Comparison of ENCODE assay signal across 17 cellular contexts in genomic region chr3:180744226-180744625, GRCh38.
DNase-seq lines count a peak whose midpoint lies in the region; ATAC-seq and TF ChIP-seq lines count a peak whose summit lies in the region.
"Had no signal": no experiment of that assay in that cellular context is flagged by ENCODE, and none has a peak within 500 bp of the region (broad histone marks: within the 10 kb centered on the region; RNA-seq: fewer than 3 reads in every experiment).

No MANE protein-coding gene starts in this region.

- H3K27me3 Mint-ChIP-seq in WTC11 (ENCODE audit: low read depth) (no peaks in the 10 kb centered on the region), mesothelial cell of epicardium (ENCODE audit: low read depth) (peaks cover 13% of the 10 kb centered on the region), glutamatergic neuron (ENCODE audit: unreplicated experiment) (no peaks in the 10 kb centered on the region)

- H3K9me3 Mint-ChIP-seq in WTC11 (no peaks in the 10 kb centered on the region), mesothelial cell of epicardium (no peaks in the 10 kb centered on the region), glutamatergic neuron (ENCODE audit: unreplicated experiment) (no peaks in the 10 kb centered on the region)
- H3K9me3 Mint-ChIP-seq: naive B cell had no signal

- POLR2A ChIA-PET in WTC11 (lab: Charles Lee), result no interaction called here

- no peaks in the 10 kb centered on the region for H3K79me1 ChIP-seq in neuronal stem cell (ENCODE audit: low read depth, low read length)

- H3K4me3 ChIP-seq in neuronal stem cell (ENCODE audit: low read length in 2 of 2), result no peak overlapping the region
- H3K4me3 ChIP-seq: left lung, right atrium auricular region, SJSA1, transverse colon had no signal

- peak overlapping the region; percentile 72 for H2AFZ ChIP-seq in neuronal stem cell (ENCODE audit: low read length)

- TF ChIP-seq CTCF in WTC11 (IDR thresholded peaks at IDR 0.05) (no peak), mesothelial cell of epicardium (IDR thresholded peaks at IDR 0.05; ENCODE audit: unreplicated experiment) (no peak), glutamatergic neuron (IDR thresholded peaks at IDR 0.05; ENCODE audit: partially characterized antibody, unreplicated experiment) (no peak)

- no peak overlapping the region for H3K14ac ChIP-seq in neuronal stem cell (ENCODE audit: low read length)

- CTCF ChIA-PET in WTC11 (lab: Charles Lee), result interaction anchor here (1.1 kb wide), 1 partner anchor 359 kb away, joined by 3 read pairs; no protein-coding TSS in a partner anchor

- no peak overlapping the region for H4K8ac ChIP-seq in neuronal stem cell (ENCODE audit: low read depth, low read length)

- peaks cover 0 to 54% (median 0%) of the 10 kb centered on the region in 3 experiments for H3K27me3 ChIP-seq in neuronal stem cell (ENCODE audit: control insufficient read depth in 3 of 3, insufficient read depth in 3 of 3, low read depth in 1 of 3, low read length in 3 of 3)
- H3K27me3 ChIP-seq: left lung, right atrium auricular region, SJSA1, transverse colon had no signal

- H3K4me1 Mint-ChIP-seq in WTC11, result peaks cover 30% of the 10 kb centered on the region
- H3K4me1 Mint-ChIP-seq in mesothelial cell of epicardium, result no peaks in the 10 kb centered on the region
- no peaks in the 10 kb centered on the region for H3K4me1 Mint-ChIP-seq in glutamatergic neuron (ENCODE audit: low read depth, unreplicated experiment)
- H3K4me1 Mint-ChIP-seq: CD14-positive monocyte, naive B cell had no signal

- H3K27ac ChIP-seq in neuronal stem cell (replicated peaks; ENCODE audit: low read length), result peak overlapping the region; percentile 35
- H3K27ac ChIP-seq: left lung, right atrium auricular region, SJSA1, transverse colon had no signal

- no peak overlapping the region for H2BK120ac ChIP-seq in neuronal stem cell (ENCODE audit: low read depth, low read length)

- H2BK5ac ChIP-seq in neuronal stem cell (ENCODE audit: low read length), result no peak overlapping the region

- H3K27ac Mint-ChIP-seq in WTC11, result peak overlapping the region; percentile 73
- no peak overlapping the region for H3K27ac Mint-ChIP-seq in mesothelial cell of epicardium
- no peak overlapping the region for H3K27ac Mint-ChIP-seq in glutamatergic neuron (ENCODE audit: unreplicated experiment)
- H3K27ac Mint-ChIP-seq: CD14-positive monocyte, naive B cell had no signal

- H3K4me1 ChIP-seq in neuronal stem cell (ENCODE audit: control insufficient read depth in 2 of 2, insufficient read depth in 1 of 2, low read depth in 1 of 2, low read length in 2 of 2), result peaks cover 2 to 12% of the 10 kb centered on the region in 2 donors
- H3K4me1 ChIP-seq: left lung, right atrium auricular region, SJSA1, transverse colon had no signal

- no peak overlapping the region for H3K4ac ChIP-seq in neuronal stem cell (ENCODE audit: low read length)

- no peak overlapping the region for H2BK15ac ChIP-seq in neuronal stem cell (ENCODE audit: low read length)

- no peaks in the 10 kb centered on the region for H3K36me3 Mint-ChIP-seq in WTC11
- no peaks in the 10 kb centered on the region for H3K36me3 Mint-ChIP-seq in mesothelial cell of epicardium
- H3K36me3 Mint-ChIP-seq in glutamatergic neuron (ENCODE audit: unreplicated experiment), result no peaks in the 10 kb centered on the region
- H3K36me3 Mint-ChIP-seq: CD14-positive monocyte, naive B cell had no signal

- H2AK5ac ChIP-seq in neuronal stem cell (ENCODE audit: low read depth, low read length), result no peak overlapping the region

- DNase-seq in NCI-H1092 treated with DMSO at 0.1 percent for 48 hours (lab: John Stamatoyannopoulos, UW) (peak; percentile 99), NCI-H2107 (lab: John Stamatoyannopoulos, UW) (peak; percentile 96), WTC11 (ENCODE audit: low spot score) (no peak), neuronal stem cell (ENCODE audit: low spot score) (peak; percentile 47), mesothelial cell of epicardium (ENCODE audit: low spot score in 2 of 2, unreplicated experiment in 2 of 2) (no peak), glutamatergic neuron (no peak)
- DNase-seq: activated CD4-positive, alpha-beta T cell treated with anti-CD3 and anti-CD28 coated beads, Interleukin-2, amount 50 U/mL, for 4 hours; cortex of kidney; GDM1; left lung; naive B cell; transverse colon had no signal

- H3K23ac ChIP-seq in neuronal stem cell (ENCODE audit: low read depth, low read length, poor library complexity), result no peak overlapping the region

- H3K4me3 Mint-ChIP-seq in WTC11, result peak overlapping the region; percentile 8; the same call in 1 of the 2 replicates
- no peak overlapping the region for H3K4me3 Mint-ChIP-seq in mesothelial cell of epicardium
- no peak overlapping the region for H3K4me3 Mint-ChIP-seq in glutamatergic neuron (ENCODE audit: unreplicated experiment)
- H3K4me3 Mint-ChIP-seq: CD14-positive monocyte, naive B cell had no signal

- H3K18ac ChIP-seq in neuronal stem cell (ENCODE audit: low read length), result no peak overlapping the region

- H3K9ac ChIP-seq in neuronal stem cell (ENCODE audit: low read depth, low read length, poor library complexity), result no peak overlapping the region

- no peak overlapping the region for H2BK12ac ChIP-seq in neuronal stem cell (ENCODE audit: low read length)

- peak; percentile 81 for ATAC-seq in WTC11
- no peak for ATAC-seq in GM21515 (IDR thresholded peaks at IDR 0.05; ENCODE audit: unreplicated experiment)
- no peak for ATAC-seq in HG02981 (IDR thresholded peaks at IDR 0.05; ENCODE audit: unreplicated experiment)
- ATAC-seq: left lung had no signal

- no peaks in the 10 kb centered on the region for H3K36me3 ChIP-seq in neuronal stem cell (replicated peaks in 1 of 2; ENCODE audit: control insufficient read depth in 2 of 2, insufficient read depth in 2 of 2, low read length in 2 of 2)
- H3K36me3 ChIP-seq: left lung, right atrium auricular region, SJSA1, transverse colon had no signal

- WGBS in neuronal stem cell (ENCODE audit: extremely low coverage in 2 of 2, insufficient read length in 2 of 2, insufficient replicate concordance in 1 of 2), 2 donors, result no CpG with 5 or more reads among the region's 8 CpGs

- H4K91ac ChIP-seq in neuronal stem cell (ENCODE audit: low read depth, low read length, poor library complexity), result no peak overlapping the region

- no peaks in the 10 kb centered on the region for H3K9me3 ChIP-seq in neuronal stem cell (replicated peaks in 1 of 2; ENCODE audit: control insufficient read depth in 2 of 2, insufficient read depth in 1 of 2, low read depth in 1 of 2, low read length in 2 of 2)
- H3K9me3 ChIP-seq: left lung, right atrium auricular region, SJSA1, transverse colon had no signal

- no peak overlapping the region for H3K4me2 ChIP-seq in neuronal stem cell (ENCODE audit: insufficient read depth, low read length, poor library complexity, severe bottlenecking)

TF ChIP-seq in WTC11, 78 proteins besides CTCF, POLR2A, EP300 and RAD21:
- TF ChIP-seq CREB1 (CRISPR knock-in tag; IDR thresholded peaks at IDR 0.05) (no peak), ZNF416 (CRISPR knock-in tag; IDR thresholded peaks at IDR 0.05) (no peak), ZNF121 (CRISPR knock-in tag; IDR thresholded peaks at IDR 0.05) (no peak)

Comparison
In these comparisons a context has a peak if more than half of its experiments do, and no peak if none do; other contexts are left out.
1. DNase-seq: peak in NCI-H1092 treated with DMSO at 0.1 percent for 48 hours (single experiment), NCI-H2107 (single experiment) and neuronal stem cell (single experiment); none in WTC11 (single experiment), mesothelial cell of epicardium (0 of 2) and glutamatergic neuron (single experiment).